16 cellular contexts compared by ENCODE assay signal in the genomic region with DNA sequence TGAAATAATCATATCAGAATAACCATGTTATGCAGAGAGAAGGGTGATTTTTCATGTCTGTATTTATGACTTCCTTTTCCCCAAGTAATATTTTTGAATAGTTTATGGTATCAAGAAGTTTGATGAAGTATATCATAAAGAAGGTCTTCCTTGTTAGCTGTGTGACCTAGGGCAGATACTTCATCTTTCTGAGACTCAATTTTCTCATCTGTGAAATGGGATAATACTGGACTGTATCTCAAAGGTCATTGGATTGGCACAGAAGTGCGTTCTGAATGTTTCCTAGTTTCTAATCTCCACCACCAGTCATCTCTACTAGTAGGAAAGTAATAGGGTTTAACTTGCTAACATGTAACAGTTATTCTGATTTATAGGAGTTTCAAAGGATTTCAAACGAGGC. TPM values are rescaled to one million over a fixed set of nuclear protein-coding genes. Genes with fewer than 3 reads are reported as not detected.
DNase-seq lines count a peak whose midpoint lies in the region; ATAC-seq lines count a peak whose summit lies in the region.
"Had no signal": no experiment of that assay in that cellular context is flagged by ENCODE, and none has a peak within 500 bp of the region (broad histone marks: within the 10 kb centered on the region; RNA-seq: fewer than 3 reads in every experiment).

No MANE protein-coding gene starts in this region.

- intact Hi-C loops in naive thymus-derived CD4-positive, alpha-beta T cell (cut with micrococcal nuclease) = loop anchor here in 1 of 2 donors (10.0 kb wide), 1 partner anchor 158 kb away; a partner anchor contains a TSS

- POLR2A ChIA-PET in naive thymus-derived CD4-positive, alpha-beta T cell (lab: Charles Lee) = interaction anchor here (0.8 to 8.2 kb wide), 4 partner anchors 12 to 115 kb away, joined by 3 to 143 read pairs (median 6); a partner anchor contains a TSS

- H3K27ac Mint-ChIP-seq in stimulated activated naive CD8-positive, alpha-beta T cell treated with anti-CD3 and anti-CD28 coated beads, Interleukin-15, Interleukin-2, amounts not matched to agents 100 ng/mL and 50 ng/mL, for 24 hours = peak overlapping the region; percentile 12
- peak overlapping the region; percentile 82 for H3K27ac Mint-ChIP-seq in activated T-helper 17 cell treated with anti-CD3 and anti-CD28 coated beads, Interleukin-2, amount 50 U/mL, for 72 hours
- H3K27ac Mint-ChIP-seq in naive thymus-derived CD4-positive, alpha-beta T cell = peak overlapping the region in 8 of 9 donors; percentile 60 to 96 (median 86)
- peak overlapping the region in 1 of 2 donors; percentile 53 for H3K27ac Mint-ChIP-seq in effector memory CD8-positive, alpha-beta T cell

- no peaks in the 10 kb centered on the region for H3K36me3 ChIP-seq in naive thymus-derived CD4-positive, alpha-beta T cell (ENCODE audit: control insufficient read depth in 2 of 3, insufficient read depth in 3 of 3, low read length in 3 of 3)

- H3K4me1 ChIP-seq in naive thymus-derived CD4-positive, alpha-beta T cell (ENCODE audit: control insufficient read depth in 2 of 2, insufficient read depth in 2 of 2, low read length in 2 of 2) = peaks cover 36 to 63% of the 10 kb centered on the region in 2 donors

- no peaks in the 10 kb centered on the region for H3K27me3 ChIP-seq in naive thymus-derived CD4-positive, alpha-beta T cell (ENCODE audit: control insufficient read depth in 2 of 2, insufficient read depth in 2 of 2, low read length in 2 of 2)

- H3K36me3 Mint-ChIP-seq in stimulated activated naive CD8-positive, alpha-beta T cell treated with anti-CD3 and anti-CD28 coated beads, Interleukin-15, Interleukin-2, amounts not matched to agents 100 ng/mL and 50 ng/mL, for 24 hours (ENCODE audit: low read depth) = peaks cover 50% of the 10 kb centered on the region
- peaks cover 6% of the 10 kb centered on the region for H3K36me3 Mint-ChIP-seq in activated T-helper 17 cell treated with anti-CD3 and anti-CD28 coated beads, Interleukin-2, amount 50 U/mL, for 72 hours (ENCODE audit: low read depth)
- peaks cover 3 to 33% (median 10%) of the 10 kb centered on the region in 5 donors for H3K36me3 Mint-ChIP-seq in naive thymus-derived CD4-positive, alpha-beta T cell
- peaks cover 32% of the 10 kb centered on the region for H3K36me3 Mint-ChIP-seq in effector memory CD8-positive, alpha-beta T cell (ENCODE audit: insufficient read depth)

- no peak overlapping the region for H3K4me3 ChIP-seq in naive thymus-derived CD4-positive, alpha-beta T cell (ENCODE audit: low read length)
- H3K4me3 ChIP-seq: PC-9 had no signal

- no peaks in the 10 kb centered on the region for H3K9me3 ChIP-seq in naive thymus-derived CD4-positive, alpha-beta T cell (ENCODE audit: control insufficient read depth in 2 of 3, low read length in 3 of 3)

- no peak overlapping the region for H3K4me3 Mint-ChIP-seq in stimulated activated naive CD8-positive, alpha-beta T cell treated with anti-CD3 and anti-CD28 coated beads, Interleukin-15, Interleukin-2, amounts not matched to agents 100 ng/mL and 50 ng/mL, for 24 hours
- no peak overlapping the region for H3K4me3 Mint-ChIP-seq in activated T-helper 17 cell treated with anti-CD3 and anti-CD28 coated beads, Interleukin-2, amount 50 U/mL, for 72 hours
- H3K4me3 Mint-ChIP-seq in naive thymus-derived CD4-positive, alpha-beta T cell = peak overlapping the region in 1 of 10 donors; percentile 6
- no peak overlapping the region for H3K4me3 Mint-ChIP-seq in effector memory CD8-positive, alpha-beta T cell

- DNase-seq in stimulated activated naive CD8-positive, alpha-beta T cell treated with anti-CD3 and anti-CD28 coated beads, Interleukin-15, Interleukin-2, amounts not matched to agents 100 U/mL and 50 U/mL, for 24 hours = no peak
- no peak for DNase-seq in naive thymus-derived CD4-positive, alpha-beta T cell
- DNase-seq in NCI-H1105 treated with DMSO at 0.1 percent for 48 hours (lab: John Stamatoyannopoulos, UW) = no peak
- DNase-seq in hypothalamus (lab: John Stamatoyannopoulos, UW) = no peak
- DNase-seq in effector memory CD8-positive, alpha-beta T cell = no peak
- DNase-seq: ACHN, EL, NCI-H1092 treated with DMSO at 0.1 percent for 48 hours, NCI-H187 treated with DMSO at 0.1 percent for 48 hours, NCI-H2171, NCI-H446 treated with DMSO at 0.1 percent for 48 hours, NCI-H748 treated with DMSO at 0.1 percent for 48 hours, PC-9 had no signal

- H3K27me3 Mint-ChIP-seq in stimulated activated naive CD8-positive, alpha-beta T cell treated with anti-CD3 and anti-CD28 coated beads, Interleukin-15, Interleukin-2, amounts not matched to agents 100 ng/mL and 50 ng/mL, for 24 hours = no peaks in the 10 kb centered on the region
- no peaks in the 10 kb centered on the region for H3K27me3 Mint-ChIP-seq in activated T-helper 17 cell treated with anti-CD3 and anti-CD28 coated beads, Interleukin-2, amount 50 U/mL, for 72 hours
- no peaks in the 10 kb centered on the region for H3K27me3 Mint-ChIP-seq in naive thymus-derived CD4-positive, alpha-beta T cell
- no peaks in the 10 kb centered on the region for H3K27me3 Mint-ChIP-seq in effector memory CD8-positive, alpha-beta T cell

- H3K4me1 Mint-ChIP-seq in stimulated activated naive CD8-positive, alpha-beta T cell treated with anti-CD3 and anti-CD28 coated beads, Interleukin-15, Interleukin-2, amounts not matched to agents 100 ng/mL and 50 ng/mL, for 24 hours (ENCODE audit: low read depth) = peaks cover 67% of the 10 kb centered on the region
- H3K4me1 Mint-ChIP-seq in activated T-helper 17 cell treated with anti-CD3 and anti-CD28 coated beads, Interleukin-2, amount 50 U/mL, for 72 hours = peaks cover 36% of the 10 kb centered on the region
- H3K4me1 Mint-ChIP-seq in naive thymus-derived CD4-positive, alpha-beta T cell = peaks cover 52 to 93% (median 85%) of the 10 kb centered on the region in 7 donors
- H3K4me1 Mint-ChIP-seq in effector memory CD8-positive, alpha-beta T cell (ENCODE audit: low read depth in 2 of 2) = peaks cover 38 to 39% of the 10 kb centered on the region in 2 donors

- no peak for ATAC-seq in stimulated activated naive CD8-positive, alpha-beta T cell treated with anti-CD3 and anti-CD28 coated beads, Interleukin-15, Interleukin-2, amounts not matched to agents 100 U/mL and 50 U/mL, for 24 hours
- ATAC-seq in activated T-helper 17 cell treated with anti-CD3 and anti-CD28 coated beads, Interleukin-2, amount 50 U/mL, for 72 hours (replicated peaks) = no peak
- no peak for ATAC-seq in naive thymus-derived CD4-positive, alpha-beta T cell
- no peak for ATAC-seq in effector memory CD8-positive, alpha-beta T cell (replicated peaks)

- peaks cover 12% of the 10 kb centered on the region for H3K9me3 Mint-ChIP-seq in stimulated activated naive CD8-positive, alpha-beta T cell treated with anti-CD3 and anti-CD28 coated beads, Interleukin-15, Interleukin-2, amounts not matched to agents 100 ng/mL and 50 ng/mL, for 24 hours
- no peaks in the 10 kb centered on the region for H3K9me3 Mint-ChIP-seq in activated T-helper 17 cell treated with anti-CD3 and anti-CD28 coated beads, Interleukin-2, amount 50 U/mL, for 72 hours
- peaks cover 0 to 10% (median 0%) of the 10 kb centered on the region in 11 donors for H3K9me3 Mint-ChIP-seq in naive thymus-derived CD4-positive, alpha-beta T cell
- H3K9me3 Mint-ChIP-seq in effector memory CD8-positive, alpha-beta T cell = no peaks in the 10 kb centered on the region

- CTCF ChIA-PET in naive thymus-derived CD4-positive, alpha-beta T cell (lab: Charles Lee) = interaction anchor here (12.4 to 13.7 kb wide), 2 partner anchors 16 to 33 kb away, joined by 255 to 379 read pairs; no protein-coding TSS in a partner anchor

- peak overlapping the region; percentile 18 for H3K27ac ChIP-seq in naive thymus-derived CD4-positive, alpha-beta T cell (ENCODE audit: low read depth, low read length)
- H3K27ac ChIP-seq: KMS-11, PC-9 had no signal

RNA-seq across cellular contexts. Expression of a gene that starts 52.6 kb away (rescaled TPM):
- 10 to 100 TPM; 34.6 to 59.6 TPM for total RNA-seq in activated T-helper 17 cell treated with anti-CD3 and anti-CD28 coated beads, Interleukin-2, amount 50 U/mL, for 72 hours
- 100 to 1,000 TPM in 4 of 5 experiments, 10 to 100 TPM in 1; 61.6 to 252 (median 213) TPM for total RNA-seq in naive thymus-derived CD4-positive, alpha-beta T cell
- 10 to 100 TPM; 25.8 to 41.0 TPM for polyA plus RNA-seq in naive thymus-derived CD4-positive, alpha-beta T cell
